Comparison of ENCODE assay signal across 1 cellular context in genomic region chr10:63738410-63738809, GRCh38.
TF ChIP-seq lines count a peak whose summit lies in the region.

No MANE protein-coding gene starts in this region.

TF ChIP-seq in HepG2, 621 proteins besides CTCF, POLR2A, EP300 and RAD21 (continued from another document):
- TF ChIP-seq ZBTB26 (CRISPR knock-in tag; IDR thresholded peaks at IDR 0.05; ENCODE audit: borderline replicate concordance) (peak; percentile 56; the same call in 1 of the 2 replicates), BCL6 (CRISPR knock-in tag; IDR thresholded peaks at IDR 0.05) (peak; percentile 88), BRF2 (CRISPR knock-in tag; IDR thresholded peaks at IDR 0.05) (no peak), KDM1A (CRISPR knock-in tag; IDR thresholded peaks at IDR 0.05) (peak; percentile 95), PRMT3 (CRISPR knock-in tag; IDR thresholded peaks at IDR 0.05; ENCODE audit: borderline replicate concordance, low read depth) (no peak), ZNF615 (CRISPR knock-in tag; IDR thresholded peaks at IDR 0.05; ENCODE audit: borderline replicate concordance) (no peak), TEAD3 (CRISPR knock-in tag; optimal IDR thresholded peaks at IDR 0.05; ENCODE audit: borderline replicate concordance) (peak; percentile 97), KDM2A (CRISPR knock-in tag; IDR thresholded peaks at IDR 0.05; ENCODE audit: borderline replicate concordance, low read depth) (peak; percentile 41; the same call in 1 of the 2 replicates), TOPORS (CRISPR knock-in tag; IDR thresholded peaks at IDR 0.05) (no peak), FOSL2 (CRISPR knock-in tag; IDR thresholded peaks at IDR 0.05) (peak; percentile 99), ZNF776 (CRISPR knock-in tag; IDR thresholded peaks at IDR 0.05) (no peak), NCOA5 (CRISPR knock-in tag; IDR thresholded peaks at IDR 0.05) (no peak), ZNF24 (IDR thresholded peaks at IDR 0.05) (peak; percentile 66; the same call in 1 of the 2 replicates), TFAP4 (IDR thresholded peaks at IDR 0.05; ENCODE audit: borderline replicate concordance, low read depth) (peak; percentile 84), MEIS1 (CRISPR knock-in tag; IDR thresholded peaks at IDR 0.05; ENCODE audit: borderline replicate concordance) (no peak; the same call in 1 of the 2 replicates), ARID5B (CRISPR knock-in tag; IDR thresholded peaks at IDR 0.05) (peak; percentile 99), REPIN1 (CRISPR knock-in tag; IDR thresholded peaks at IDR 0.05; ENCODE audit: borderline replicate concordance, low read depth) (peak; percentile 54; the same call in 1 of the 2 replicates), NFE2 (CRISPR knock-in tag; IDR thresholded peaks at IDR 0.05) (no peak), SAP130 (CRISPR knock-in tag; IDR thresholded peaks at IDR 0.05; ENCODE audit: low read depth) (peak; percentile 66), ZKSCAN1 (IDR thresholded peaks at IDR 0.05; ENCODE audit: low read length) (no peak), FOXP4 (CRISPR knock-in tag; IDR thresholded peaks at IDR 0.05) (peak; percentile 56), KMT2B (CRISPR knock-in tag; IDR thresholded peaks at IDR 0.05) (0 out of 2 replicates have a peak, but pooled peaks have one; percentile 45), ZNF790 (CRISPR knock-in tag; IDR thresholded peaks at IDR 0.05; ENCODE audit: borderline replicate concordance) (no peak), CHD2 (IDR thresholded peaks at IDR 0.05; ENCODE audit: low read depth, low read length) (no peak), HCFC1 (IDR thresholded peaks at IDR 0.05; ENCODE audit: low read depth, low read length) (no peak), ZNF101 (CRISPR knock-in tag; IDR thresholded peaks at IDR 0.05; ENCODE audit: borderline replicate concordance, low read depth) (no peak), TEF (CRISPR knock-in tag; IDR thresholded peaks at IDR 0.05) (peak; percentile 55; the same call in 1 of the 2 replicates), SOX13 (IDR thresholded peaks at IDR 0.05) (peak; percentile 58; the same call in 1 of the 2 replicates), SOX13 (CRISPR knock-in tag; conservative IDR thresholded peaks at IDR 0.05 in 1 of 2, IDR thresholded peaks at IDR 0.05 in 1 of 2) (peak in 1 of 2 experiments; percentile 82; a peak in 2 of 4 replicates), ZNF607 (CRISPR knock-in tag; IDR thresholded peaks at IDR 0.05; ENCODE audit: borderline replicate concordance) (no peak), SMC3 (IDR thresholded peaks at IDR 0.05; ENCODE audit: low read length) (peak; percentile 37), IRF2 (CRISPR knock-in tag; IDR thresholded peaks at IDR 0.05) (peak; percentile 88), ZNF256 (CRISPR knock-in tag; conservative IDR thresholded peaks at IDR 0.05) (no peak), IKZF5 (CRISPR knock-in tag; IDR thresholded peaks at IDR 0.05) (peak; percentile 92), ZNF644 (CRISPR knock-in tag; IDR thresholded peaks at IDR 0.05; ENCODE audit: low read depth) (peak; percentile 99), FOXJ3 (CRISPR knock-in tag; IDR thresholded peaks at IDR 0.05; ENCODE audit: borderline replicate concordance) (peak; percentile 79; the same call in 1 of the 2 replicates), ZNF10 (CRISPR knock-in tag; IDR thresholded peaks at IDR 0.05; ENCODE audit: borderline replicate concordance, low read depth) (no peak), ZNF670 (CRISPR knock-in tag; IDR thresholded peaks at IDR 0.05; ENCODE audit: borderline replicate concordance) (peak; percentile 74; the same call in 1 of the 2 replicates), SALL2 (CRISPR knock-in tag; IDR thresholded peaks at IDR 0.05) (no peak), ZNF460 (CRISPR knock-in tag; IDR thresholded peaks at IDR 0.05; ENCODE audit: borderline replicate concordance) (peak; percentile 41; the same call in 1 of the 2 replicates), SOX6 (IDR thresholded peaks at IDR 0.05) (no peak), SOX6 (CRISPR knock-in tag; IDR thresholded peaks at IDR 0.05) (peak; percentile 84), ELF3 (CRISPR knock-in tag; IDR thresholded peaks at IDR 0.05) (peak; percentile 88), NR2C2 (CRISPR knock-in tag; IDR thresholded peaks at IDR 0.05; ENCODE audit: borderline replicate concordance) (peak; percentile 81), KLF13 (CRISPR knock-in tag; IDR thresholded peaks at IDR 0.05) (no peak), ZNF281 (CRISPR knock-in tag; IDR thresholded peaks at IDR 0.05; ENCODE audit: borderline replicate concordance) (peak; percentile 50; the same call in 1 of the 2 replicates)
